In genomic region chr7:112897839-112898431, GRCh38 we compare ENCODE assay signal across 2 cellular contexts.
TF ChIP-seq lines count a peak whose summit lies in the region.

No MANE protein-coding gene starts in this region.

TF ChIP-seq in GM23338, 12 proteins besides CTCF, POLR2A, EP300 and RAD21:
- TF ChIP-seq POLR2AphosphoS5 (IDR thresholded peaks at IDR 0.05; ENCODE audit: low read depth) (no peak), CREB1 (CRISPR knock-in tag; IDR thresholded peaks at IDR 0.05; ENCODE audit: low read depth) (no peak), STAT1 (IDR thresholded peaks at IDR 0.05; ENCODE audit: unreplicated experiment) (no peak), ETS1 (IDR thresholded peaks at IDR 0.05) (no peak), EZH2phosphoT487 (IDR thresholded peaks at IDR 0.05; ENCODE audit: unreplicated experiment) (no peak), JUNB (IDR thresholded peaks at IDR 0.05; ENCODE audit: unreplicated experiment) (no peak), NANOG (IDR thresholded peaks at IDR 0.05; ENCODE audit: borderline replicate concordance) (no peak), ZNF331 (CRISPR knock-in tag; IDR thresholded peaks at IDR 0.05; ENCODE audit: low read depth) (no peak), REST (IDR thresholded peaks at IDR 0.05; ENCODE audit: unreplicated experiment) (no peak), ZNF462 (CRISPR knock-in tag; IDR thresholded peaks at IDR 0.05) (no peak), EZH2 (IDR thresholded peaks at IDR 0.05; ENCODE audit: low read depth, unreplicated experiment) (no peak), ZNF114 (CRISPR knock-in tag; IDR thresholded peaks at IDR 0.05) (no peak)

TF ChIP-seq in GM12878, 131 proteins besides CTCF, POLR2A, EP300 and RAD21:
- no peak for TF ChIP-seq IKZF1 (conservative IDR thresholded peaks at IDR 0.05)
- no peak for TF ChIP-seq ATF7 (IDR thresholded peaks at IDR 0.05; ENCODE audit: low read depth)
- TF ChIP-seq BCL3 (IDR thresholded peaks at IDR 0.05; ENCODE audit: borderline replicate concordance, insufficient read depth, low read depth, low read length, poor library complexity, severe bottlenecking): no peak
- no peak for TF ChIP-seq ZNF592 (IDR thresholded peaks at IDR 0.05)
- no peak for TF ChIP-seq ZNF622 (IDR thresholded peaks at IDR 0.05)
- no peak for TF ChIP-seq USF1 (IDR thresholded peaks at IDR 0.05; ENCODE audit: borderline replicate concordance, extremely low read length, insufficient read depth, low read depth, low read length)
- no peak for TF ChIP-seq HDAC6 (IDR thresholded peaks at IDR 0.05; ENCODE audit: unreplicated experiment)
- TF ChIP-seq CREB1 (IDR thresholded peaks at IDR 0.05; ENCODE audit: low read depth): no peak
- TF ChIP-seq MLLT1 (IDR thresholded peaks at IDR 0.05): no peak
- no peak for TF ChIP-seq PBX3 (IDR thresholded peaks at IDR 0.05; ENCODE audit: insufficient replicate concordance, low read depth, low read length)
- no peak for TF ChIP-seq SREBF1 (IDR thresholded peaks at IDR 0.05; ENCODE audit: low read length)
- no peak for TF ChIP-seq STAT3 (IDR thresholded peaks at IDR 0.05; ENCODE audit: low read depth, low read length)
- no peak for TF ChIP-seq USF2 (IDR thresholded peaks at IDR 0.05; ENCODE audit: borderline replicate concordance, low read depth, low read length)
- no peak for TF ChIP-seq TAF1 (IDR thresholded peaks at IDR 0.05; ENCODE audit: borderline replicate concordance, low read depth, low read length)
